20 cellular contexts compared by ENCODE assay signal in the genomic region with DNA sequence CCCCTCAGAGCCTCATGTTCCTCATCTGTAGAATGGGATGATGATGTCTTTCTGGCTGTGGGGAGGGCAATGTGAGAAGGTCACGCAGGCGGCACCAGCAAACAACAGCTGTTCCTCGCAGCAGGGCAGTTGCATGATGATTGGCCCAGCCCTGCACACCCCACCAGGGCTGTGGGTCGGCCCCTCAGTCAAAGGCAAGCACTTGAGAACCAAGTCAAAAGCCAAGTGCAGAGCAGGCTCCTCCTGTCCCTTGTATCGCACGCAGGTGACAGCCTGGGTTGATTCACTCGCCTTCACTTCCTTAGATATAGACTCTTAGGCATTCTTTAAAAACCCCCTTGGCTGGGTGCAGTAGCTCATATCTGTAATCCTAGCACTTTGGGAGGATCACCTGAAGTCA.
DNase-seq lines count a peak whose midpoint lies in the region; ATAC-seq and TF ChIP-seq lines count a peak whose summit lies in the region.
"Had no signal": no experiment of that assay in that cellular context is flagged by ENCODE, and none has a peak within 500 bp of the region (broad histone marks: within the 10 kb centered on the region; RNA-seq: fewer than 3 reads in every experiment).

No MANE protein-coding gene starts in this region.

- DNase-seq in activated effector memory CD4-positive, alpha-beta T cell treated with anti-CD3 and anti-CD28 coated beads, Interleukin-2, amount 50 U/mL, for 16 hours: peak; percentile 2
- no peak for DNase-seq in activated effector memory CD4-positive, alpha-beta T cell treated with Interleukin-2 at 50 U/mL for 16 hours
- DNase-seq in mesenteric fat pad (ENCODE audit: low spot score) (peak; percentile 26), sciatic nerve (ENCODE audit: low spot score) (peak; percentile 21), spleen (peak; percentile 19), upper lobe of right lung (no peak), NCI-H510A treated with DMSO at 0.1 percent for 48 hours (lab: John Stamatoyannopoulos, UW) (no peak), SIG-M5 (lab: John Stamatoyannopoulos, UW) (no peak)
- DNase-seq: AML-193; Calu3; CD4-positive, alpha-beta T cell; CD8-positive, alpha-beta T cell; DMS79 treated with DMSO at 0.1 percent for 48 hours; GDM1 had no signal

- no peak for ATAC-seq in sciatic nerve
- no peak for ATAC-seq in upper lobe of right lung
- ATAC-seq: A549; CD8-positive, alpha-beta T cell; GM12878 had no signal

- no peaks in the 10 kb centered on the region for H3K4me1 ChIP-seq in spleen
- no peaks in the 10 kb centered on the region for H3K4me1 ChIP-seq in upper lobe of right lung
- H3K4me1 ChIP-seq: A549, Caco-2 had no signal

- no peak overlapping the region for H3K4me3 ChIP-seq in spleen
- no peak overlapping the region for H3K4me3 ChIP-seq in upper lobe of right lung
- H3K4me3 ChIP-seq: A549; BLaER1 treated with 17β-estradiol and CSF1 and Interleukin-3, amounts not matched to agents 10 nM and 100 nM; GM12878 had no signal

- TF ChIP-seq POLR2A in spleen (IDR thresholded peaks at IDR 0.05): no peak

- intact Hi-C loops in sciatic nerve (cut with DNase I): no loop called here
- intact Hi-C loops in spleen (cut with DNase I; ENCODE audit: low total_unique reads): no loop called here
- intact Hi-C loops in upper lobe of right lung (cut with DNase I): no loop called here

- 85 to 97% (median 91%) methylated on average over 6 to 7 of the region's 7 CpGs for WGBS in spleen, 5 donors

- H3K9me3 ChIP-seq in spleen (peaks cover 2 to 69% (median 39%) of the 10 kb centered on the region in 8 donors), upper lobe of right lung (peaks cover 9% of the 10 kb centered on the region)
- H3K9me3 ChIP-seq: Caco-2 had no signal

- no peaks in the 10 kb centered on the region for H3K36me3 ChIP-seq in spleen
- no peaks in the 10 kb centered on the region for H3K36me3 ChIP-seq in upper lobe of right lung
- H3K36me3 ChIP-seq: BLaER1 treated with 17β-estradiol and CSF1 and Interleukin-3, amounts not matched to agents 10 nM and 100 nM had no signal

- TF ChIP-seq CTCF in spleen (IDR thresholded peaks at IDR 0.05 in 8 of 11, conservative IDR thresholded peaks at IDR 0.05 in 3 of 11) (no peak), upper lobe of right lung (IDR thresholded peaks at IDR 0.05) (no peak)

- H3K27me3 ChIP-seq in spleen (replicated peaks in 1 of 7): no peaks in the 10 kb centered on the region
- H3K27me3 ChIP-seq in upper lobe of right lung: no peaks in the 10 kb centered on the region
- H3K27me3 ChIP-seq: BLaER1 treated with 17β-estradiol and CSF1 and Interleukin-3, amounts not matched to agents 10 nM and 100 nM had no signal

- H3K27ac ChIP-seq in spleen (no peak overlapping the region), upper lobe of right lung (no peak overlapping the region)
- H3K27ac ChIP-seq: 22Rv1; A549; BLaER1 treated with 17β-estradiol and CSF1 and Interleukin-3, amounts not matched to agents 10 nM and 100 nM; C4-2B had no signal

Comparison
In these comparisons a context has a peak if more than half of its experiments do, and no peak if none do; other contexts are left out.
1. DNase-seq: peak in activated effector memory CD4-positive, alpha-beta T cell treated with anti-CD3 and anti-CD28 coated beads, Interleukin-2, amount 50 U/mL, for 16 hours (single experiment), mesenteric fat pad (single experiment), sciatic nerve (single experiment) and spleen (single experiment); none in activated effector memory CD4-positive, alpha-beta T cell treated with Interleukin-2 at 50 U/mL for 16 hours (single experiment), upper lobe of right lung (single experiment), NCI-H510A treated with DMSO at 0.1 percent for 48 hours (single experiment) and SIG-M5 (single experiment).